Comparison of ENCODE assay signal across 20 cellular contexts in the genomic region with DNA sequence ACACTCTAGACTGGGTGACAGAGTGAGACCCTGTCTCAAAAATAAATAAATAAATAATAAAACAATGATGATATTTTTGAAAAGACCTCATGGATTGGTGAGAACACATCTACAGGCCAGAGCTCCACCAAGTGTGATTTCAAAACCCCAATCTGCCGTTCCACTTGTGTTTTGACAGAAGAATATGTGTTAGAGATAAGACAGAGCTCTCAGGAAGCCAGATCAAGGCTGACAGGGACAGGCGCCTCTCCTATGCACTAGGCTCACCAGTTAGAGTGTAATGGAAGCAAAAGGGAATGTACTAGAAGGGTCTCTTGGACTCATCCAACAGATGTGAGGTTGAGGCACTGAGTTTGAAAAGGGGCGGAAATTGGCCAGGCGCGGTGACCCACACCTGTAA.
DNase-seq lines count a peak whose midpoint lies in the region; ATAC-seq and TF ChIP-seq lines count a peak whose summit lies in the region.
"Had no signal": no experiment of that assay in that cellular context is flagged by ENCODE, and none has a peak within 500 bp of the region (broad histone marks: within the 10 kb centered on the region; RNA-seq: fewer than 3 reads in every experiment).

No MANE protein-coding gene starts in this region.

- H3K27ac Mint-ChIP-seq in CD8-positive, alpha-beta memory T cell = no peak overlapping the region
- H3K27ac Mint-ChIP-seq: activated CD4-positive, alpha-beta T cell treated with anti-CD3 and anti-CD28 coated beads for 36 hours had no signal

- H3K4me3 ChIP-seq in cardiac muscle cell (no peak overlapping the region), fibroblast of villous mesenchyme (ENCODE audit: low read depth, low read length) (no peak overlapping the region), psoas muscle (no peak overlapping the region), aorta (ENCODE audit: low read length in 2 of 2) (no peak overlapping the region)
- H3K4me3 ChIP-seq in CD8-positive, alpha-beta memory T cell (ENCODE audit: low read length) = no peak overlapping the region
- H3K4me3 ChIP-seq: BLaER1 treated with 17β-estradiol and CSF1 and Interleukin-3, amounts not matched to agents 10 nM and 100 nM had no signal

- peaks cover 0 to 8% (median 0%) of the 10 kb centered on the region in 3 donors for H3K36me3 Mint-ChIP-seq in CD8-positive, alpha-beta memory T cell

- no peak overlapping the region for H3K27ac ChIP-seq in cardiac muscle cell
- peak overlapping the region; percentile 57 for H3K27ac ChIP-seq in psoas muscle
- H3K27ac ChIP-seq in aorta (ENCODE audit: low read depth in 1 of 2, low read length in 2 of 2) = peak overlapping the region; percentile 64 to 87
- H3K27ac ChIP-seq in CD8-positive, alpha-beta memory T cell (ENCODE audit: low read depth, low read length) = no peak overlapping the region
- H3K27ac ChIP-seq: BLaER1 treated with 17β-estradiol and CSF1 and Interleukin-3, amounts not matched to agents 10 nM and 100 nM; HL-60; neutrophil had no signal

- H3K9me3 Mint-ChIP-seq in CD8-positive, alpha-beta memory T cell = no peaks in the 10 kb centered on the region

- peaks cover 10% of the 10 kb centered on the region for H3K4me1 ChIP-seq in cardiac muscle cell (ENCODE audit: low read depth)
- H3K4me1 ChIP-seq in psoas muscle = peaks cover 19% of the 10 kb centered on the region
- H3K4me1 ChIP-seq in aorta (ENCODE audit: control insufficient read depth in 1 of 2, insufficient read depth in 2 of 2, low read length in 2 of 2) = peaks cover 3 to 9% of the 10 kb centered on the region in 2 donors
- no peaks in the 10 kb centered on the region for H3K4me1 ChIP-seq in CD8-positive, alpha-beta memory T cell (ENCODE audit: insufficient read depth, low read length)

- POLR2A ChIA-PET in CD8-positive, alpha-beta memory T cell (lab: Charles Lee) = no interaction called here

- peaks cover 13 to 49% of the 10 kb centered on the region in 2 donors for H3K27me3 Mint-ChIP-seq in CD8-positive, alpha-beta memory T cell

- H3K4me3 Mint-ChIP-seq in CD8-positive, alpha-beta memory T cell = no peak overlapping the region
- H3K4me3 Mint-ChIP-seq: activated CD4-positive, alpha-beta T cell treated with anti-CD3 and anti-CD28 coated beads for 36 hours had no signal

- H3K4me1 Mint-ChIP-seq in CD8-positive, alpha-beta memory T cell = peaks cover 0 to 1% (median 0%) of the 10 kb centered on the region in 3 donors

- CTCF ChIA-PET in CD8-positive, alpha-beta memory T cell (lab: Charles Lee) = no interaction called here

- ATAC-seq in psoas muscle = no peak
- ATAC-seq in aorta (ENCODE audit: low FRiP score) = no peak
- no peak for ATAC-seq in GM19328 (IDR thresholded peaks at IDR 0.05; ENCODE audit: unreplicated experiment)
- no peak for ATAC-seq in HG03159 (IDR thresholded peaks at IDR 0.05; ENCODE audit: unreplicated experiment)
- ATAC-seq: activated CD4-positive, alpha-beta T cell treated with anti-CD3 and anti-CD28 coated beads for 36 hours; esophagus mucosa had no signal

- H3K36me3 ChIP-seq in cardiac muscle cell (no peaks in the 10 kb centered on the region), psoas muscle (ENCODE audit: insufficient read depth in 1 of 2, low read depth in 1 of 2) (no peaks in the 10 kb centered on the region), aorta (ENCODE audit: control insufficient read depth in 1 of 2, insufficient read depth in 2 of 2, low read length in 1 of 2) (no peaks in the 10 kb centered on the region)
- no peaks in the 10 kb centered on the region for H3K36me3 ChIP-seq in CD8-positive, alpha-beta memory T cell (ENCODE audit: insufficient read depth, low read length)
- H3K36me3 ChIP-seq: BLaER1 treated with 17β-estradiol and CSF1 and Interleukin-3, amounts not matched to agents 10 nM and 100 nM; neutrophil had no signal

- DNase-seq in cardiac muscle cell (ENCODE audit: low read depth in 1 of 2, low spot score in 1 of 2) (peak; percentile 21 to 41), cardiac septum (ENCODE audit: low spot score) (no peak), fibroblast of villous mesenchyme (ENCODE audit: low read depth) (peak; percentile 78), psoas muscle (no peak), aorta (no peak)
- DNase-seq in CD8-positive, alpha-beta memory T cell = no peak
- DNase-seq: 8988T; activated CD4-positive, alpha-beta T cell treated with anti-CD3 and anti-CD28 coated beads for 36 hours; anterior cingulate cortex; dorsolateral prefrontal cortex; kidney; mesendoderm; NCI-H524 treated with DMSO at 0.1 percent for 48 hours; stimulated activated CD4-positive, alpha-beta T cell treated with anti-CD3 and anti-CD28 coated beads, Interleukin-4, amount 100 ng/mL, for 1 hour had no signal

- WGBS in psoas muscle, 3 donors = 93 to 96% (median 93%) methylated on average over 5 of the region's 5 CpGs
- 89 to 90% methylated on average over 5 of the region's 5 CpGs for WGBS in aorta, 2 donors

- no peaks in the 10 kb centered on the region for H3K27me3 ChIP-seq in cardiac muscle cell
- H3K27me3 ChIP-seq in psoas muscle (ENCODE audit: insufficient read depth in 3 of 3, low read length in 2 of 3) = peaks cover 0 to 29% (median 2%) of the 10 kb centered on the region in 3 donors
- H3K27me3 ChIP-seq in aorta (ENCODE audit: control insufficient read depth in 1 of 2, insufficient read depth in 2 of 2, low read length in 1 of 2) = no peaks in the 10 kb centered on the region
- no peaks in the 10 kb centered on the region for H3K27me3 ChIP-seq in CD8-positive, alpha-beta memory T cell (ENCODE audit: insufficient read depth, low read length, poor library complexity, severe bottlenecking)

- intact Hi-C loops in cardiac septum (cut with DNase I) = loop anchor here (5.0 kb wide), 2 partner anchors 59 to 66 kb away; no protein-coding TSS in a partner anchor
- intact Hi-C loops in psoas muscle (cut with DNase I) = no loop called here
- intact Hi-C loops in aorta (cut with DNase I) = loop anchor here (5.0 kb wide), 2 partner anchors 66 to 176 kb away; no protein-coding TSS in a partner anchor

- H3K9me3 ChIP-seq in cardiac muscle cell (ENCODE audit: low read depth) (no peaks in the 10 kb centered on the region), psoas muscle (no peaks in the 10 kb centered on the region), aorta (ENCODE audit: control insufficient read depth, low read length) (no peaks in the 10 kb centered on the region)
- no peaks in the 10 kb centered on the region for H3K9me3 ChIP-seq in CD8-positive, alpha-beta memory T cell (ENCODE audit: low read length)
- H3K9me3 ChIP-seq: BLaER1 treated with 17β-estradiol and CSF1 and Interleukin-3, amounts not matched to agents 10 nM and 100 nM; neutrophil had no signal

- no peak for TF ChIP-seq CTCF in cardiac muscle cell (IDR thresholded peaks at IDR 0.05; ENCODE audit: low read depth, low read length)
- TF ChIP-seq CTCF in fibroblast of villous mesenchyme (IDR thresholded peaks at IDR 0.05; ENCODE audit: insufficient read depth, low read depth, low read length) = no peak
- no peak for TF ChIP-seq CTCF in psoas muscle (IDR thresholded peaks at IDR 0.05)

Comparison
In these comparisons a context has a peak if more than half of its experiments do, and no peak if none do; other contexts are left out.
1. DNase-seq: peak in cardiac muscle cell (2 of 2) and fibroblast of villous mesenchyme (single experiment); none in cardiac septum (single experiment), psoas muscle (0 of 2), aorta (0 of 2) and CD8-positive, alpha-beta memory T cell (0 of 5).
2. H3K27ac ChIP-seq: peak in psoas muscle (single experiment) and aorta (2 of 2); none in cardiac muscle cell (single experiment) and CD8-positive, alpha-beta memory T cell (single experiment).
3. intact Hi-C loops: an anchor here in cardiac septum (5.0 kb wide) and aorta (5.0 kb wide); none called in psoas muscle.